In the genomic region with DNA sequence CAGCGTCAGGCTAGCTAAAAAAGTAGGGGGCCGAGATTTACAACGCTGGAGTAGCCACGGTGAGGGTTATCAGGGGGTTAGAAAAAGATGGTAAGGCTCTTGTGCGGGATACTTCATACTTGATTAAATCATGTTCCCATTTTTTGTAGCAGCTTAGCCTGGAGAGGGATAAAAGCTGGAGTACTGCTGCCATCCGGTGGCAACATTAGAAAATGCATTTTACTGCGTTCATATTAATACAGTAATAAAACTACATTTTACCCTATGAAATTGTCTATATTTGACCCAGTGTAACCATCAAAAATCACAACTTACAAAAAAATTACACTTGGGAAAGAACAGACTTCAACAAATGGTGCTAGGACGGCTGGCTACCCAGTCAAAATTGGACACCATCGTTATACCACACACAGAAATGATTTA, we compare ENCODE assay signal across 8 cellular contexts. TPM values are rescaled to one million over a fixed set of nuclear protein-coding genes. Genes with fewer than 3 reads are reported as not detected.
A peak's percentile ranks its signal among the peaks of the same experiment; 100 is the strongest.
DNase-seq lines count a peak whose midpoint lies in the region; ATAC-seq, FAIRE-seq and TF ChIP-seq lines count a peak whose summit lies in the region.

No MANE protein-coding gene starts in this region.

- FAIRE-seq in A204.1 (lab: Jason Lieb, UNC), result peak; percentile 92

- H3K4me1 ChIP-seq in foreskin keratinocyte, result peaks cover 2% of the 10 kb centered on the region

- DNase-seq in GM03348 (ENCODE audit: low spot score), result peak; percentile 79
- DNase-seq in NCI-H2081 treated with DMSO at 0.1 percent for 48 hours (lab: John Stamatoyannopoulos, UW), result peak; percentile 12
- DNase-seq in activated CD4-positive, alpha-beta T cell treated with anti-CD3 and anti-CD28 coated beads, Interleukin-2, amount 50 U/mL, for 48 hours, result peak; percentile 34 to 44
- DNase-seq in foreskin keratinocyte, result peak in 1 of 2 donors; percentile 15
- peak; percentile 38 for DNase-seq in pons (ENCODE audit: low spot score)

- H3K27me3 ChIP-seq in foreskin keratinocyte, result no peaks in the 10 kb centered on the region

- peak; percentile 87 for TF ChIP-seq CTCF in foreskin keratinocyte (conservative IDR thresholded peaks at IDR 0.05)

- ATAC-seq in foreskin keratinocyte (peak; percentile 61), GM21723 (IDR thresholded peaks at IDR 0.05; ENCODE audit: unreplicated experiment) (no peak), HG03280 (IDR thresholded peaks at IDR 0.05; ENCODE audit: unreplicated experiment) (no peak)

- H3K27ac ChIP-seq in foreskin keratinocyte, result no peak overlapping the region

RNA-seq across cellular contexts. Expression of a gene that starts 17.3 kb away (rescaled TPM):
- total RNA-seq in foreskin keratinocyte, result 24.1 and 24.5 TPM in 2 replicates
- polyA plus RNA-seq in foreskin keratinocyte, result 17.4 and 18.1 TPM in 2 replicates

RNA-seq across cellular contexts. Expression of a gene that starts 17.4 kb away (rescaled TPM):
- total RNA-seq in foreskin keratinocyte, result 20.9 and 21.6 TPM in 2 replicates
- 15.6 and 16.5 TPM in 2 replicates for polyA plus RNA-seq in foreskin keratinocyte
